ENCODE assay signal across 2 cellular contexts in the genomic region with DNA sequence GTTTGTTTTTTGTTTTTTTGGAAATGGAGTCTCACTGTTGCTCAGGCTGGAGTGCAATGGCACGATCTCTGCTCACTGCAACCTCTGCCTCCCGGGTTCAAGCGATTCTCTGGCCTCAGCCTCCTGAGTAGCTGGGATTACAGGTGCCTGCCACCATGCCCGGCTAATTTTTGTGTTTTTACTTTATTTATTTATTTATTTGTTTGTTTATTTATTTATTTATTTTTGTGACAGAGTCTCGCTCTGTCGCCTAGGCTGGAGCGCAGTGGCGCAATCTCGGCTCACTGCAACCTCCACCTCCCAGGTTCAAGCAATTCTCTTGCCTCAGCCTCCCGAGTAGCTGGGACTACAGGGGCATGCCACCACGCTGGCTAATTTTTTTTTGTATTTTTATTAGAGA. TPM values are rescaled to one million over a fixed set of nuclear protein-coding genes. Genes with fewer than 3 reads are reported as not detected.
"Had no signal": no experiment of that assay in that cellular context is flagged by ENCODE, and none has a peak within 500 bp of the region (broad histone marks: within the 10 kb centered on the region; RNA-seq: fewer than 3 reads in every experiment).

No MANE protein-coding gene starts in this region.

RNA-seq across cellular contexts. Expression of a gene that starts 18.1 kb away (rescaled TPM):
- polyA plus RNA-seq: HepG2 had no signal

RNA-seq across cellular contexts. Expression of a gene that starts 23.0 kb away (rescaled TPM):
- polyA plus RNA-seq: IgD-negative memory B cell had no signal
